2 cellular contexts compared by ENCODE assay signal in the genomic region with DNA sequence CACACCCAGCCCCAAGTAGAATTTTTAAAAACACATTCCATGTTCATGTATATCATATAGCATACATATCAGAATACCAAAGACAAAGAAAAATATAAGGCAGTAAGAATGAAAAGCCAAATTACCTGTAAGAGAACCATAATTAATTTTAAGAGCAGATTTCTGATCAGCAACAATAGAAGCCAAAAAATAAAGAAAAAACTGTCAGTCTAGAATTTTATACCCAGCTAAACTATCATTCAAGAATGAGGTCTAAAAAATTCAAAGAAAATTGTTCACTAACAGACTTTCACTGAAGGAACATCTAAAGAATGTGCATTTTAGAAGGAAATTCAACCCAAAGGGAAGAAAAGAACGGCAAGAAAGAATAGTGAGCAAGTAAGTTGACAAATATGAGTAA.
TF ChIP-seq lines count a peak whose summit lies in the region.

No MANE protein-coding gene starts in this region.

TF ChIP-seq in HepG2, 621 proteins besides CTCF, POLR2A, EP300 and RAD21:
- TF ChIP-seq GTF3A (CRISPR knock-in tag; conservative IDR thresholded peaks at IDR 0.05) (no peak), ZFP1 (CRISPR knock-in tag; IDR thresholded peaks at IDR 0.05) (peak; percentile 100)
TF ChIP-seq in HepG2: peak in this region for 1.

TF ChIP-seq in GM12878, 131 proteins besides CTCF, POLR2A, EP300 and RAD21:
- TF ChIP-seq CBX5 (IDR thresholded peaks at IDR 0.05; ENCODE audit: low read depth), result peak; percentile 91
- TF ChIP-seq, protein P1, sequence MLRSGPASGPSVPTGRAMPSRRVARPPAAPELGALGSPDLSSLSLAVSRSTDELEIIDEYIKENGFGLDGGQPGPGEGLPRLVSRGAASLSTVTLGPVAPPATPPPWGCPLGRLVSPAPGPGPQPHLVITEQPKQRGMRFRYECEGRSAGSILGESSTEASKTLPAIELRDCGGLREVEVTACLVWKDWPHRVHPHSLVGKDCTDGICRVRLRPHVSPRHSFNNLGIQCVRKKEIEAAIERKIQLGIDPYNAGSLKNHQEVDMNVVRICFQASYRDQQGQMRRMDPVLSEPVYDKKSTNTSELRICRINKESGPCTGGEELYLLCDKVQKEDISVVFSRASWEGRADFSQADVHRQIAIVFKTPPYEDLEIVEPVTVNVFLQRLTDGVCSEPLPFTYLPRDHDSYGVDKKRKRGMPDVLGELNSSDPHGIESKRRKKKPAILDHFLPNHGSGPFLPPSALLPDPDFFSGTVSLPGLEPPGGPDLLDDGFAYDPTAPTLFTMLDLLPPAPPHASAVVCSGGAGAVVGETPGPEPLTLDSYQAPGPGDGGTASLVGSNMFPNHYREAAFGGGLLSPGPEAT (IDR thresholded peaks at IDR 0.05; ENCODE audit: low read depth), result 0 out of 2 replicates have a peak, but pooled peaks have one; percentile 14
- TF ChIP-seq HDGF (IDR thresholded peaks at IDR 0.05), result no peak
TF ChIP-seq in GM12878: peak in this region for 2.
